8 cellular contexts compared by ENCODE assay signal in the genomic region with DNA sequence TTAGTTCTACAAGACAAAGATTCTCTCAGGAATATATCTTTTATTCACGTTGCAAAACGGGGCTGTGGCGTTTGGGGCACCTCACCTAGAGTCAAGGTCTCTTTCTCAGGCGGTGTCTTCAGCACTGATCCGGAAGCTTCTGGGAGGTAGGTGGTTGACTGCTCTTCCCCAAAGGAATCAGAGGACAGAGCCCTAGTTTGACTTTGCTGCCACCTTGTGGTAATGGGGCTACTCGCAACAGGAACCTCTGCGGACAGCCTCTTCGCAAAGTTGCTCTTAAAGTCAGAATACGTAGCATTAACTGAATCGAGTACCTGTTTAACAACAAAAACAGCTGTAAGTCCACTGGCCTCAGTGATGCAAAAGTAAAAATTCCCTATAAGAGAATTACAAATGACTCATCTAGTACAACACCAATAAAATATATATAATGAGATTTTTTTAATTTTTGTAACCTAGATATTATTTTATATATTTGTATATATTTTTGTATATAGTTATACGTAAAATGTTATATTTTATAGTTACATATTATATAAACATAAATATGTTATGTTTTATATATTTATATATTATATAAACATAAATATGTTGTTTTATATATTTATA. TPM values are rescaled to one million over a fixed set of nuclear protein-coding genes. Genes with fewer than 3 reads are reported as not detected.
DNase-seq lines count a peak whose midpoint lies in the region; ATAC-seq and TF ChIP-seq lines count a peak whose summit lies in the region.

No MANE protein-coding gene starts in this region.

- intact Hi-C loops in right cardiac atrium (cut with DNase I) (loop anchor here in 3 of 4 donors (2.0 to 10.0 kb wide), 4 partner anchors 192 to 242 kb away; no protein-coding TSS in a partner anchor), sciatic nerve (cut with DNase I) (no loop called here)

- ATAC-seq in HG02885 (IDR thresholded peaks at IDR 0.05; ENCODE audit: poor library complexity, unreplicated experiment) (peak; percentile 97), right cardiac atrium (peak; percentile 88 to 89), sciatic nerve (peak; percentile 83), GM21381 (IDR thresholded peaks at IDR 0.05; ENCODE audit: unreplicated experiment) (no peak)

- H3K4me1 ChIP-seq in right cardiac atrium (ENCODE audit: control insufficient read depth, insufficient read depth, low read length) = no peaks in the 10 kb centered on the region

- no peaks in the 10 kb centered on the region for H3K9me3 Mint-ChIP-seq in T-helper 1 cell treated with Interleukin-12 subunit alpha and Interleukin-12 subunit beta and Interleukin-4 antibody, amounts not matched to agents 30 μg/mL and 1 μg/mL, for 36 hours

- peak; percentile 97 for TF ChIP-seq CTCF in GM12872 (IDR thresholded peaks at IDR 0.05; ENCODE audit: insufficient read depth, low read depth, low read length)

- peak overlapping the region; percentile 41 for H3K4me3 Mint-ChIP-seq in T-helper 1 cell treated with Interleukin-12 subunit alpha and Interleukin-12 subunit beta and Interleukin-4 antibody, amounts not matched to agents 30 μg/mL and 1 μg/mL, for 36 hours

- H3K27ac Mint-ChIP-seq in T-helper 1 cell treated with Interleukin-12 subunit alpha and Interleukin-12 subunit beta and Interleukin-4 antibody, amounts not matched to agents 30 μg/mL and 1 μg/mL, for 36 hours = peak overlapping the region; percentile 41

- no peak overlapping the region for H3K27ac ChIP-seq in right cardiac atrium (ENCODE audit: low read length)

- DNase-seq in NCI-H2029 (lab: John Stamatoyannopoulos, UW) (peak; percentile 80), amniotic stem cell (lab: John Stamatoyannopoulos, UW) (peak; percentile 50), right cardiac atrium (peak; percentile 70 to 85 (median 78)), sciatic nerve (ENCODE audit: low spot score) (peak; percentile 86)

- no peaks in the 10 kb centered on the region for H3K9me3 ChIP-seq in right cardiac atrium (ENCODE audit: control insufficient read depth, low read length)

- no peak overlapping the region for H3K4me3 ChIP-seq in right cardiac atrium (ENCODE audit: low read length)

- H3K4me1 Mint-ChIP-seq in T-helper 1 cell treated with Interleukin-12 subunit alpha and Interleukin-12 subunit beta and Interleukin-4 antibody, amounts not matched to agents 30 μg/mL and 1 μg/mL, for 36 hours (ENCODE audit: low read depth) = peaks cover 30% of the 10 kb centered on the region

- 8% methylated on average over 11 of the region's 11 CpGs for WGBS in right cardiac atrium

- peaks cover 52% of the 10 kb centered on the region for H3K27me3 Mint-ChIP-seq in T-helper 1 cell treated with Interleukin-12 subunit alpha and Interleukin-12 subunit beta and Interleukin-4 antibody, amounts not matched to agents 30 μg/mL and 1 μg/mL, for 36 hours (ENCODE audit: low read depth)

- H3K36me3 Mint-ChIP-seq in T-helper 1 cell treated with Interleukin-12 subunit alpha and Interleukin-12 subunit beta and Interleukin-4 antibody, amounts not matched to agents 30 μg/mL and 1 μg/mL, for 36 hours (ENCODE audit: low read depth) = peaks cover 16% of the 10 kb centered on the region

- H3K27me3 ChIP-seq in right cardiac atrium (ENCODE audit: control insufficient read depth, insufficient read depth) = no peaks in the 10 kb centered on the region

RNA-seq across cellular contexts. Expression of gene GPX8, which starts 13.3 kb away (rescaled TPM):
- 10 to 100 TPM; 15.7 to 24.6 (median 19.2) TPM for total RNA-seq in right cardiac atrium
- polyA plus RNA-seq in right cardiac atrium = 17.7 TPM
- 34.9 TPM for total RNA-seq in sciatic nerve

RNA-seq across cellular contexts. Expression of gene CDC20B, which starts 26.3 kb away (rescaled TPM):
- total RNA-seq in right cardiac atrium (not detected), sciatic nerve (not detected)
- polyA plus RNA-seq in right cardiac atrium = not detected

RNA-seq across cellular contexts. Expression of gene GZMA, which starts 44.2 kb away (rescaled TPM):
- 1 to 10 TPM in 2 of 4 donors, under 1 TPM in 2; 0.42 to 1.5 (median 1.0) TPM for total RNA-seq in right cardiac atrium
- 0.93 TPM for polyA plus RNA-seq in right cardiac atrium
- 5.3 TPM for total RNA-seq in sciatic nerve
